In the genomic region with DNA sequence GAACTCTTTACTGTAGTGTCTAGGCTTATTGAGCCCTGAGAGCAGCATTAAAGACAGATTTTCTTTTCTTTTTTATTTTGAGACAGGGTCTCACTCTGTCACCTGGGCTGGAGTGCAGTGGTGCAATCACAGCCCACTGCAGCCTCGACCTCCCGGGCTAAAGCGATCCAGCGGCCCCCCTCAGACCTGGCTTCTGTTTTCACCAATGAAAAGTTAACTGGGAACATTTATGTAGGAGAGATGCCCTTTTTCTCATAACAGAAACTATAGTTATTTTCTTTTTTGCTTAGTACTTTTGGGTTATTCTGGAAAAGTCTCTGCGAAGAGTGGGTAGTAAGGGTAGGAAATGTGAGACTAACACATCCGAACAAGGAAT, we compare ENCODE assay signal across 8 cellular contexts. TPM values are rescaled to one million over a fixed set of nuclear protein-coding genes. Genes with fewer than 3 reads are reported as not detected.
DNase-seq lines count a peak whose midpoint lies in the region; ATAC-seq, FAIRE-seq and TF ChIP-seq lines count a peak whose summit lies in the region.

No MANE protein-coding gene starts in this region.

- no peaks in the 10 kb centered on the region for H3F3A ChIP-seq in OCI-LY1 (ENCODE audit: insufficient read depth, low read length)

- H3K27me3 ChIP-seq in BJ (ENCODE audit: control insufficient read depth, insufficient read depth, low read length) (no peaks in the 10 kb centered on the region), OCI-LY1 (ENCODE audit: insufficient read depth, low read length) (no peaks in the 10 kb centered on the region)

- H3K4me1 Mint-ChIP-seq in effector memory CD8-positive, alpha-beta T cell (ENCODE audit: low read depth in 2 of 2), result peaks cover 34 to 35% of the 10 kb centered on the region in 2 donors
- H3K4me1 Mint-ChIP-seq in neural crest cell, result peaks cover 36% of the 10 kb centered on the region

- H3K9me2 ChIP-seq in OCI-LY1 (ENCODE audit: low read depth, low read length), result no peaks in the 10 kb centered on the region

- no peaks in the 10 kb centered on the region for H3K27me3 Mint-ChIP-seq in effector memory CD8-positive, alpha-beta T cell
- H3K27me3 Mint-ChIP-seq in neural crest cell (ENCODE audit: low read depth), result peaks cover 3% of the 10 kb centered on the region

- FAIRE-seq in H54 (lab: Jason Lieb, UNC), result no peak

- peak overlapping the region; percentile 82 to 90 for H3K4me3 Mint-ChIP-seq in effector memory CD8-positive, alpha-beta T cell
- peak overlapping the region; percentile 94 for H3K4me3 Mint-ChIP-seq in neural crest cell

- H3K4me2 ChIP-seq in OCI-LY1 (ENCODE audit: low read length), result peak overlapping the region; percentile 99

- peak overlapping the region; percentile 43 for H3K27ac ChIP-seq in OCI-LY1 (ENCODE audit: low read depth, low read length, poor library complexity, severe bottlenecking)

- H3K36me3 ChIP-seq in BJ (ENCODE audit: control insufficient read depth, insufficient read depth, low read length) (peaks cover under 1% of the 10 kb centered on the region; the same call in 1 of the 2 replicates), OCI-LY1 (ENCODE audit: insufficient read depth, low read length) (peaks cover 10% of the 10 kb centered on the region; the same call in 1 of the 2 replicates)

- H3K79me2 ChIP-seq in OCI-LY1 (ENCODE audit: insufficient read depth, low read length), result peaks cover 44% of the 10 kb centered on the region

- TF ChIP-seq CTCF in BJ (IDR thresholded peaks at IDR 0.05; ENCODE audit: insufficient read depth, low read depth, low read length) (no peak), OCI-LY1 (IDR thresholded peaks at IDR 0.05; ENCODE audit: low read length) (no peak), neural crest cell (conservative IDR thresholded peaks at IDR 0.05) (no peak)

- H3K27ac Mint-ChIP-seq in effector memory CD8-positive, alpha-beta T cell, result peak overlapping the region; percentile 56 to 88
- no peak overlapping the region for H3K27ac Mint-ChIP-seq in neural crest cell (ENCODE audit: unreplicated experiment)

- POLR2A ChIA-PET in BJ (lab: Charles Lee), result interaction anchor here (1.0 kb wide), 1 partner anchor 243 kb away, joined by 3 read pairs; no protein-coding TSS in a partner anchor

- no peak for TF ChIP-seq POLR2A in H54 (IDR thresholded peaks at IDR 0.05; ENCODE audit: low read depth, low read length)

- no peak overlapping the region for H2AFZ ChIP-seq in OCI-LY1 (ENCODE audit: low read length)

- H3K9me3 ChIP-seq in OCI-LY1 (ENCODE audit: low read length), result no peaks in the 10 kb centered on the region

- H3K4me3 ChIP-seq in BJ (ENCODE audit: low read depth, low read length), result peak overlapping the region; percentile 46
- peak overlapping the region; percentile 87 for H3K4me3 ChIP-seq in OCI-LY1 (ENCODE audit: low read depth, low read length, poor library complexity, severe bottlenecking)

- DNase-seq in BJ (ENCODE audit: low read depth) (no peak), neural crest cell (ENCODE audit: low read depth, low spot score) (no peak), H54 (ENCODE audit: insufficient read length, low spot score) (no peak), D341Med (ENCODE audit: low spot score) (no peak)
- DNase-seq in effector memory CD8-positive, alpha-beta T cell, result no peak

- no peak for ATAC-seq in effector memory CD8-positive, alpha-beta T cell (replicated peaks)
- ATAC-seq in GM21825 (IDR thresholded peaks at IDR 0.05; ENCODE audit: unreplicated experiment), result no peak
- no peak for ATAC-seq in GM19023 (IDR thresholded peaks at IDR 0.05; ENCODE audit: unreplicated experiment)

- peaks cover 37% of the 10 kb centered on the region for H3K4me1 ChIP-seq in OCI-LY1 (ENCODE audit: insufficient read depth, low read length, severe bottlenecking)

- no peaks in the 10 kb centered on the region for H4K20me1 ChIP-seq in OCI-LY1 (ENCODE audit: insufficient read depth, low read length)

- CTCF ChIA-PET in BJ (lab: Yijun Ruan, JAX), result interaction anchor here (0.5 to 3.8 kb wide), 10 partner anchors 10 to 332 kb away, joined by 3 to 27 read pairs (median 4); partner anchors contain the start of genes C16orf95 and FBXO31

- peaks cover 55% of the 10 kb centered on the region for H3K36me3 Mint-ChIP-seq in effector memory CD8-positive, alpha-beta T cell (ENCODE audit: insufficient read depth)
- peaks cover 2% of the 10 kb centered on the region for H3K36me3 Mint-ChIP-seq in neural crest cell (ENCODE audit: low read depth)

- H3K9ac ChIP-seq in OCI-LY1 (ENCODE audit: low read length), result peak overlapping the region; percentile 77

- H3K9me3 Mint-ChIP-seq in effector memory CD8-positive, alpha-beta T cell, result no peaks in the 10 kb centered on the region
- H3K9me3 Mint-ChIP-seq in neural crest cell, result no peaks in the 10 kb centered on the region

RNA-seq across cellular contexts. Expression of gene MAP1LC3B, which starts 1.5 kb away (rescaled TPM):
- polyA plus RNA-seq in BJ (2011; rRNA removed), result 29.0 and 50.7 TPM in 2 replicates
- 14.8 and 23.0 TPM in 2 replicates for polyA minus RNA-seq in BJ (2011; rRNA and poly(A)+ RNA removed)
- total RNA-seq in neural crest cell, result 37.9 and 40.7 TPM in 2 replicates

RNA-seq across cellular contexts. Expression of gene FBXO31, which starts 10.1 kb away (rescaled TPM):
- polyA plus RNA-seq in BJ (2011; rRNA removed), result 16.7 and 24.8 TPM in 2 replicates
- 17.6 and 21.6 TPM in 2 replicates for polyA minus RNA-seq in BJ (2011; rRNA and poly(A)+ RNA removed)
- total RNA-seq in neural crest cell, result 19.4 and 23.7 TPM in 2 replicates
